In the genomic region with DNA sequence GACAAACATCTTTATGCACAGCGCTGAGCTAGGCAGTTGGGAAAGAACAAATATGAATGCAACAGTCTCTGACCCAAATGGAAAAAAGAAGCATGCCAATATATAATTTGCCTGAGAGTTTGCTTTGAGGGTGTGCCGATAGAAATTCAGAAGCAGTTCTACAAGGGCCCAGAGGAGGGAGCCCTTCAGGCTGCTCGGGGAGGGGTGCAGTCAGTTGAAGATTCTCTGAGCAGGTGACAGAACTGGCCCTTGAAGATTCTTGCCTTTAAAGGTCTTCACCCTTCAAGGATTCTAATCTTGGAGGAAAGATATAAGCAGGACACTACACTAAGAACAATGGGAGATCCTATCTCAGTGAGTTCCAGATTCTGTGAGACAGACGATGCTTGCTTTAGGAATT, we compare ENCODE assay signal across 9 cellular contexts. TPM values are rescaled to one million over a fixed set of nuclear protein-coding genes. Genes with fewer than 3 reads are reported as not detected.
DNase-seq lines count a peak whose midpoint lies in the region; ATAC-seq and TF ChIP-seq lines count a peak whose summit lies in the region.
"Had no signal": no experiment of that assay in that cellular context is flagged by ENCODE, and none has a peak within 500 bp of the region (broad histone marks: within the 10 kb centered on the region; RNA-seq: fewer than 3 reads in every experiment).

No MANE protein-coding gene starts in this region.

- TF ChIP-seq CTCF in adrenal gland (IDR thresholded peaks at IDR 0.05), result peak; percentile 26 to 56 (median 48)

- ATAC-seq in HG03354 (IDR thresholded peaks at IDR 0.05; ENCODE audit: poor library complexity, severe bottlenecking, unreplicated experiment) (peak; percentile 77), GM19035 (IDR thresholded peaks at IDR 0.05; ENCODE audit: unreplicated experiment) (no peak)

- no peak for TF ChIP-seq POLR2A in adrenal gland (IDR thresholded peaks at IDR 0.05)

- peak; percentile 3 for DNase-seq in NCI-H1694 (lab: John Stamatoyannopoulos, UW)
- DNase-seq in NCI-H1694 treated with DMSO at 0.1 percent for 48 hours (lab: John Stamatoyannopoulos, UW), result no peak
- peak in 4 of 7 donors; percentile 22 to 57 (median 27) for DNase-seq in adrenal gland
- peak; percentile 51 for DNase-seq in left kidney (ENCODE audit: low read depth, low spot score)
- DNase-seq in activated naive CD8-positive, alpha-beta T cell treated with anti-CD3 and anti-CD28 coated beads for 36 hours, result no peak
- no peak for DNase-seq in LoVo (ENCODE audit: low spot score)

- no peak overlapping the region for H3K4me3 Mint-ChIP-seq in activated naive CD8-positive, alpha-beta T cell treated with anti-CD3 and anti-CD28 coated beads for 36 hours
- H3K4me3 Mint-ChIP-seq: CD4-positive, CD25-positive, alpha-beta regulatory T cell had no signal

- intact Hi-C loops in adrenal gland (cut with DNase I), result loop anchor here (10.0 kb wide), 2 partner anchors 425 to 505 kb away; no protein-coding TSS in a partner anchor

- no peaks in the 10 kb centered on the region for H3K36me3 ChIP-seq in adrenal gland (replicated peaks in 1 of 2)

- WGBS in adrenal gland, 4 donors, result 21 to 27% (median 25%) methylated on average over 4 of the region's 4 CpGs

- no peak overlapping the region for H3K27ac Mint-ChIP-seq in activated naive CD8-positive, alpha-beta T cell treated with anti-CD3 and anti-CD28 coated beads for 36 hours
- H3K27ac Mint-ChIP-seq: CD4-positive, CD25-positive, alpha-beta regulatory T cell had no signal

- H3K27me3 Mint-ChIP-seq in activated naive CD8-positive, alpha-beta T cell treated with anti-CD3 and anti-CD28 coated beads for 36 hours, result peaks cover 60% of the 10 kb centered on the region

- peaks cover 4 to 6% of the 10 kb centered on the region in 2 donors for H3K4me1 ChIP-seq in adrenal gland (replicated peaks in 1 of 2)

- no peak overlapping the region for H3K27ac ChIP-seq in adrenal gland

- no peaks in the 10 kb centered on the region for H3K36me3 Mint-ChIP-seq in activated naive CD8-positive, alpha-beta T cell treated with anti-CD3 and anti-CD28 coated beads for 36 hours
- H3K36me3 Mint-ChIP-seq: CD4-positive, CD25-positive, alpha-beta regulatory T cell had no signal

- peaks cover 4% of the 10 kb centered on the region for H3K27me3 ChIP-seq in adrenal gland

- no peaks in the 10 kb centered on the region for H3K9me3 Mint-ChIP-seq in activated naive CD8-positive, alpha-beta T cell treated with anti-CD3 and anti-CD28 coated beads for 36 hours

- H3K4me1 Mint-ChIP-seq in activated naive CD8-positive, alpha-beta T cell treated with anti-CD3 and anti-CD28 coated beads for 36 hours, result peaks cover 8% of the 10 kb centered on the region

- no peak overlapping the region for H3K4me3 ChIP-seq in adrenal gland

- no peaks in the 10 kb centered on the region for H3K9me3 ChIP-seq in adrenal gland (replicated peaks in 1 of 3)

RNA-seq across cellular contexts. Expression of a gene that starts 3.7 kb away (rescaled TPM):
- total RNA-seq in adrenal gland, result 10 to 100 TPM in 3 of 8 donors, 1 to 10 TPM in 5; 1.1 to 23.9 (median 8.2) TPM
- 1 to 10 TPM in 2 of 3 donors, under 1 TPM in 1; 0.40 to 4.2 (median 1.1) TPM for polyA plus RNA-seq in adrenal gland
- total RNA-seq in activated naive CD8-positive, alpha-beta T cell treated with anti-CD3 and anti-CD28 coated beads for 36 hours, result not detected

Comparison
In these comparisons a context has a peak if more than half of its experiments do, and no peak if none do; other contexts are left out.
1. DNase-seq: peak in NCI-H1694 (single experiment), adrenal gland (4 of 7) and left kidney (single experiment); none in NCI-H1694 treated with DMSO at 0.1 percent for 48 hours (single experiment), activated naive CD8-positive, alpha-beta T cell treated with anti-CD3 and anti-CD28 coated beads for 36 hours (single experiment) and LoVo (single experiment).